29 cellular contexts compared by ENCODE assay signal in the genomic region with DNA sequence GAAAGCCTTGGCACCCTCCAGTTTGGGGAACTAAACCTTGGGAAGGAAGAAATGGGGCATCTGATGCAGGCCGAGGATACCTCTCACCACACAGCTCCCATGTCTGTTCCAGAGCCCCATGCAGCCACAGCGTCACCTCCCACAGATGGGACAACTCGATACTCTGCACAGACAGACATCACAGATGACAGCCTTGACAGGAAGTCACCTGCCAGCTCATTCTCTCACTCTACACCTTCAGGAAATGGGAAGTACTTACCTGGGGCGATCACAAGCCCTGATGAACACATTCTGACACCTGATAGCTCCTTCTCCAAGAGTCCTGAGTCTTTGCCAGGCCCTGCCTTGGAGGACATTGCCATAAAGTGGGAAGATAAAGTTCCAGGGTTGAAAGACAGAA. TPM values are rescaled to one million over a fixed set of nuclear protein-coding genes. Genes with fewer than 3 reads are reported as not detected.
DNase-seq lines count a peak whose midpoint lies in the region; ATAC-seq and TF ChIP-seq lines count a peak whose summit lies in the region.
"Had no signal": no experiment of that assay in that cellular context is flagged by ENCODE, and none has a peak within 500 bp of the region (broad histone marks: within the 10 kb centered on the region; RNA-seq: fewer than 3 reads in every experiment).

No MANE protein-coding gene starts in this region.

- peaks cover 0 to 13% (median 9%) of the 10 kb centered on the region in 4 donors for H3K4me1 Mint-ChIP-seq in CD4-positive, CD25-positive, alpha-beta regulatory T cell
- H3K4me1 Mint-ChIP-seq: stimulated activated memory B cell treated with anti-CD40 and anti-IgM and Interleukin-4, amounts not matched to agents 10 μg/mL and 1 μg/mL and 100 μg/mL, for 72 hours had no signal

- H3K4me2 ChIP-seq in BLaER1, result peak overlapping the region; percentile 70
- H3K4me2 ChIP-seq: GM23338 had no signal

- H3K9ac ChIP-seq in BLaER1, result no peak overlapping the region; the same call in 1 of the 2 replicates

- no peaks in the 10 kb centered on the region for H3K36me3 Mint-ChIP-seq in CD4-positive, CD25-positive, alpha-beta regulatory T cell
- H3K36me3 Mint-ChIP-seq: stimulated activated memory B cell treated with anti-CD40 and anti-IgM and Interleukin-4, amounts not matched to agents 10 μg/mL and 1 μg/mL and 100 μg/mL, for 72 hours had no signal

- H3K4me3 Mint-ChIP-seq in CD4-positive, CD25-positive, alpha-beta regulatory T cell, result no peak overlapping the region
- H3K4me3 Mint-ChIP-seq: GM23338; HFFc6; stimulated activated memory B cell treated with anti-CD40 and anti-IgM and Interleukin-4, amounts not matched to agents 10 μg/mL and 1 μg/mL and 100 μg/mL, for 72 hours; T-helper 2 cell treated with Interferon-gamma antibody and Interleukin-4, amounts not matched to agents 5 μg/mL and 100 μg/mL, for 36 hours had no signal

- TF ChIP-seq CTCF in RWPE2 (IDR thresholded peaks at IDR 0.05; ENCODE audit: poor library complexity, severe bottlenecking), result no peak
- TF ChIP-seq CTCF in epithelial cell of esophagus (IDR thresholded peaks at IDR 0.05; ENCODE audit: insufficient read depth, low read depth, low read length, missing control alignments), result no peak

- no peaks in the 10 kb centered on the region for H3K27me3 Mint-ChIP-seq in CD4-positive, CD25-positive, alpha-beta regulatory T cell

- H3K27me3 ChIP-seq in BLaER1, result no peaks in the 10 kb centered on the region
- H3K27me3 ChIP-seq in CD4-positive, CD25-positive, alpha-beta regulatory T cell (ENCODE audit: control insufficient read depth, insufficient read depth, low read length), result no peaks in the 10 kb centered on the region
- H3K27me3 ChIP-seq in RWPE2 (ENCODE audit: insufficient read depth, poor library complexity, severe bottlenecking), result no peaks in the 10 kb centered on the region
- H3K27me3 ChIP-seq: ascending aorta, left lung, neutrophil had no signal

- peaks cover 44% of the 10 kb centered on the region for H3K4me1 ChIP-seq in BLaER1
- H3K4me1 ChIP-seq in CD4-positive, CD25-positive, alpha-beta regulatory T cell (ENCODE audit: control insufficient read depth, insufficient read depth, low read length, poor library complexity, severe bottlenecking), result no peaks in the 10 kb centered on the region
- no peaks in the 10 kb centered on the region for H3K4me1 ChIP-seq in RWPE2 (ENCODE audit: insufficient read depth, poor library complexity, severe bottlenecking)
- H3K4me1 ChIP-seq: ascending aorta, left lung, prostate gland had no signal

- peaks cover 21% of the 10 kb centered on the region for H3K9me3 ChIP-seq in BLaER1
- no peaks in the 10 kb centered on the region for H3K9me3 ChIP-seq in CD4-positive, CD25-positive, alpha-beta regulatory T cell (ENCODE audit: control insufficient read depth in 2 of 2, low read length in 2 of 2)
- no peaks in the 10 kb centered on the region for H3K9me3 ChIP-seq in RWPE2 (ENCODE audit: severe bottlenecking)
- H3K9me3 ChIP-seq: left lung, neutrophil, prostate gland had no signal

- H3K4me3 ChIP-seq in BLaER1, result no peak overlapping the region
- no peak overlapping the region for H3K4me3 ChIP-seq in CD4-positive, CD25-positive, alpha-beta regulatory T cell (ENCODE audit: low read depth, low read length)
- no peak overlapping the region for H3K4me3 ChIP-seq in RWPE2 (ENCODE audit: severe bottlenecking)
- H3K4me3 ChIP-seq in epithelial cell of esophagus (ENCODE audit: low read length), result no peak overlapping the region
- H3K4me3 ChIP-seq: ascending aorta, GM23338, left lung, prostate gland had no signal

- no peak for DNase-seq in CD4-positive, CD25-positive, alpha-beta regulatory T cell
- DNase-seq in RWPE2 (ENCODE audit: low spot score), result peak; percentile 46
- peak; percentile 39 for DNase-seq in epithelial cell of esophagus (ENCODE audit: low read depth)
- DNase-seq in activated effector memory CD4-positive, alpha-beta T cell treated with anti-CD3 and anti-CD28 coated beads, Interleukin-2, amount 50 U/mL, for 16 hours, result no peak
- DNase-seq in cerebellar cortex (ENCODE audit: low spot score), result no peak
- DNase-seq in pons (ENCODE audit: low spot score), result no peak
- DNase-seq: activated CD4-positive, alpha-beta T cell treated with anti-CD3 and anti-CD28 coated beads, Interleukin-2, amount 50 U/mL, for 4 hours; activated CD8-positive, alpha-beta memory T cell treated with anti-CD3 and anti-CD28 coated beads, Interleukin-2, amount 50 U/mL, for 4 hours; caudate nucleus; HFFc6; hypothalamus; left lung; mesenchymal stem cell; NCI-H1048; NCI-H1694 treated with DMSO at 0.1 percent for 48 hours; NCI-H2171 treated with DMSO at 0.1 percent for 48 hours; NCI-H510A treated with DMSO at 0.1 percent for 48 hours; stimulated activated CD4-positive, alpha-beta T cell treated with anti-CD3 and anti-CD28 coated beads, Interleukin-12 subunit alpha, Interleukin-12 subunit beta, amount 100 ng/mL, for 4 hours; stimulated activated CD4-positive, alpha-beta T cell treated with anti-CD3 and anti-CD28 coated beads, Interleukin-4, amount 100 ng/mL, for 1 hour had no signal

- H3K36me3 ChIP-seq in BLaER1, result peaks cover 96% of the 10 kb centered on the region
- no peaks in the 10 kb centered on the region for H3K36me3 ChIP-seq in CD4-positive, CD25-positive, alpha-beta regulatory T cell (ENCODE audit: control insufficient read depth, insufficient read depth, low read length)
- H3K36me3 ChIP-seq in RWPE2 (ENCODE audit: low read depth), result no peaks in the 10 kb centered on the region
- H3K36me3 ChIP-seq: left lung, neutrophil, prostate gland had no signal

- H4K20me1 ChIP-seq in BLaER1, result peaks cover 19% of the 10 kb centered on the region; the same call in 1 of the 2 replicates

- no peaks in the 10 kb centered on the region for H3K9me3 Mint-ChIP-seq in CD4-positive, CD25-positive, alpha-beta regulatory T cell
- H3K9me3 Mint-ChIP-seq: HFFc6; stimulated activated memory B cell treated with anti-CD40 and anti-IgM and Interleukin-4, amounts not matched to agents 10 μg/mL and 1 μg/mL and 100 μg/mL, for 72 hours; T-helper 2 cell treated with Interferon-gamma antibody and Interleukin-4, amounts not matched to agents 5 μg/mL and 100 μg/mL, for 36 hours had no signal

- H3K27ac ChIP-seq in BLaER1 (peak overlapping the region; percentile 66), RWPE2 (ENCODE audit: poor library complexity, severe bottlenecking) (no peak overlapping the region)
- H3K27ac ChIP-seq in CD4-positive, CD25-positive, alpha-beta regulatory T cell (ENCODE audit: insufficient read depth, low read length, poor library complexity, severe bottlenecking), result no peak overlapping the region
- H3K27ac ChIP-seq: ascending aorta, C4-2B, left lung, neutrophil, prostate gland had no signal

- no peak for ATAC-seq in CD4-positive, CD25-positive, alpha-beta regulatory T cell (ENCODE audit: low read depth in 2 of 2)
- no peak for ATAC-seq in RWPE2 (ENCODE audit: low read depth)
- ATAC-seq: GM23338; left lung; Right ventricle myocardium inferior; sciatic nerve; stimulated activated memory B cell treated with anti-CD40 and anti-IgM and Interleukin-4, amounts not matched to agents 10 μg/mL and 1 μg/mL and 100 μg/mL, for 72 hours had no signal

- H3K27ac Mint-ChIP-seq in CD4-positive, CD25-positive, alpha-beta regulatory T cell, result peak overlapping the region in 2 of 3 donors; percentile 64 to 82
- H3K27ac Mint-ChIP-seq: GM23338; HFFc6; stimulated activated memory B cell treated with anti-CD40 and anti-IgM and Interleukin-4, amounts not matched to agents 10 μg/mL and 1 μg/mL and 100 μg/mL, for 72 hours; T-helper 2 cell treated with Interferon-gamma antibody and Interleukin-4, amounts not matched to agents 5 μg/mL and 100 μg/mL, for 36 hours had no signal

RNA-seq across cellular contexts. Expression of a gene that starts 7.7 kb away (rescaled TPM):
- total RNA-seq in CD4-positive, CD25-positive, alpha-beta regulatory T cell, result 1.7 TPM
- polyA plus RNA-seq in CD4-positive, CD25-positive, alpha-beta regulatory T cell, result under 1 TPM in 3 of 4 donors, not detected in 1; 0.01 to 0.16 (median 0.03) TPM

RNA-seq across cellular contexts. Expression of a gene that starts 32.2 kb away (rescaled TPM):
- 42.1 TPM for total RNA-seq in CD4-positive, CD25-positive, alpha-beta regulatory T cell
- polyA plus RNA-seq in CD4-positive, CD25-positive, alpha-beta regulatory T cell, result 1 to 10 TPM; 3.9 to 7.9 (median 6.0) TPM

Comparison
In these comparisons a context has a peak if more than half of its experiments do, and no peak if none do; other contexts are left out.
1. DNase-seq: peak in RWPE2 (single experiment) and epithelial cell of esophagus (single experiment); none in CD4-positive, CD25-positive, alpha-beta regulatory T cell (0 of 3), activated effector memory CD4-positive, alpha-beta T cell treated with anti-CD3 and anti-CD28 coated beads, Interleukin-2, amount 50 U/mL, for 16 hours (single experiment), cerebellar cortex (single experiment) and pons (single experiment).